ENCODE assay signal across 18 cellular contexts in the genomic region with DNA sequence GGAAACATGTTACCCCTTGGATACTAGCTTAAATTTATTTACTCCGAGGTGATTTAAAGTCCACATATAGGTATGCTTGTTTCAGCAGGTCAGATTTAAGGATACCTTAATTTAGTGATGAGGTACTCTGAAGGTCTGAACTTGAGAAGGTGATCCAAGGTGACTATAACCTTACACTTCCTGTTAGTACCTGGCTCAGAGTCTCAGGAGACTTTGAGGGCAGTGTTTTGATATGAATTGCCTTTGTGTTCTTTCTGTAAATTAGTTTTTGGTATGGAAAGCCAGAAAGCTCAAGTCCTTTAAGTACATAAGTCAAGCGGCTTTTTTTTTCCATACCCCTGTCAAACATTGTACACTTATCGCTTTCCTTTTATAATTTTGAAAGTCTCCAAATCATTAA.
A peak's percentile ranks its signal among the peaks of the same experiment; 100 is the strongest.
DNase-seq lines count a peak whose midpoint lies in the region; ATAC-seq and TF ChIP-seq lines count a peak whose summit lies in the region.
"Had no signal": no experiment of that assay in that cellular context is flagged by ENCODE, and none has a peak within 500 bp of the region (broad histone marks: within the 10 kb centered on the region; RNA-seq: fewer than 3 reads in every experiment).

No MANE protein-coding gene starts in this region.

- intact Hi-C loops in Calu3 (cut with micrococcal nuclease; ENCODE audit: unreplicated experiment), result loop anchor here (2.0 to 5.0 kb wide), 4 partner anchors 86 to 1804 kb away; no protein-coding TSS in a partner anchor
- intact Hi-C loops in body of pancreas (cut with DNase I), result no loop called here

- no TSS peak for BruUV-seq in Calu3 (replicated peaks; lab: Mats Ljungman, UMichigan)

- H3K9me3 ChIP-seq in body of pancreas, result no peaks in the 10 kb centered on the region

- peak overlapping the region in 3 of 4 donors; percentile 6 to 83 (median 61) for H3K27ac ChIP-seq in body of pancreas
- H3K27ac ChIP-seq: HL-60, neural progenitor cell had no signal

- no peaks in the 10 kb centered on the region for H3K27me3 Mint-ChIP-seq in Calu3 (ENCODE audit: unreplicated experiment)
- H3K27me3 Mint-ChIP-seq in memory B cell, result no peaks in the 10 kb centered on the region
- H3K27me3 Mint-ChIP-seq: activated CD8-positive, alpha-beta T cell treated with anti-CD3 and anti-CD28 coated beads for 36 hours; activated naive CD8-positive, alpha-beta T cell treated with anti-CD3 and anti-CD28 coated beads for 36 hours; dendritic cell treated with granulocyte-macrophage colony-stimulating factor and Interleukin-4, amounts not matched to agents 40 ng/mL and 50 ng/mL, for 4 days had no signal

- H3K36me3 Mint-ChIP-seq in Calu3 (ENCODE audit: insufficient read depth, unreplicated experiment), result peaks cover 23% of the 10 kb centered on the region
- H3K36me3 Mint-ChIP-seq in memory B cell, result peaks cover 12% of the 10 kb centered on the region

- CTCF ChIA-PET in Calu3 (lab: Charles Lee), result interaction anchor here (0.5 to 2.1 kb wide), 4 partner anchors 11 to 565 kb away, joined by 3 to 22 read pairs (median 5); no protein-coding TSS in a partner anchor

- H3K4me1 ChIP-seq in body of pancreas, result peaks cover 25% of the 10 kb centered on the region

- ATAC-seq in HG03175 (IDR thresholded peaks at IDR 0.05; ENCODE audit: unreplicated experiment) (peak; percentile 23), body of pancreas (no peak), memory B cell (ENCODE audit: low read depth) (peak; percentile 45), HG02840 (IDR thresholded peaks at IDR 0.05; ENCODE audit: low FRiP score, unreplicated experiment) (no peak), GM21423 (IDR thresholded peaks at IDR 0.05; ENCODE audit: unreplicated experiment) (no peak)
- ATAC-seq: activated CD8-positive, alpha-beta T cell treated with anti-CD3 and anti-CD28 coated beads for 36 hours; stimulated activated naive CD8-positive, alpha-beta T cell treated with anti-CD3 and anti-CD28 coated beads, Interleukin-15, Interleukin-2, amounts not matched to agents 100 U/mL and 50 U/mL, for 24 hours had no signal

- TF ChIP-seq CTCF in Calu3 (IDR thresholded peaks at IDR 0.05; ENCODE audit: unreplicated experiment) (no peak), body of pancreas (IDR thresholded peaks at IDR 0.05) (no peak)

- 95 to 97% methylated on average over 3 of the region's 3 CpGs for WGBS in body of pancreas, 2 donors

- H3K9me3 Mint-ChIP-seq in Calu3 (ENCODE audit: low read depth, unreplicated experiment) (peaks cover 8% of the 10 kb centered on the region), memory B cell (peaks cover 5% of the 10 kb centered on the region)

- H3K27me3 ChIP-seq in body of pancreas, result no peaks in the 10 kb centered on the region
- H3K27me3 ChIP-seq: neural progenitor cell had no signal

- peak; percentile 10 for DNase-seq in Calu3
- no peak for DNase-seq in body of pancreas
- no peak for DNase-seq in memory B cell (ENCODE audit: low spot score in 2 of 2)
- no peak for DNase-seq in activated T-cell treated with anti-CD3 and anti-CD28 coated beads, Interleukin-2, amount 50 U/mL, for 1 hour
- no peak for DNase-seq in amniotic stem cell (lab: John Stamatoyannopoulos, UW)
- DNase-seq: activated CD8-positive, alpha-beta T cell treated with anti-CD3 and anti-CD28 coated beads for 36 hours; activated naive CD8-positive, alpha-beta T cell treated with anti-CD3 and anti-CD28 coated beads for 36 hours; activated T-cell treated with anti-CD3 and anti-CD28 coated beads, Interleukin-2, amount 50 U/mL, for 72 hours; CD8-positive, alpha-beta memory T cell; KBM-7; stimulated activated CD4-positive, alpha-beta T cell treated with anti-CD3 and anti-CD28 coated beads, Interleukin-15, amount 100 ng/mL, for 24 hours; stimulated activated naive CD8-positive, alpha-beta T cell treated with anti-CD3 and anti-CD28 coated beads, Interleukin-15, Interleukin-2, amounts not matched to agents 100 U/mL and 50 U/mL, for 24 hours had no signal

- peaks cover 68% of the 10 kb centered on the region for H3K4me1 Mint-ChIP-seq in Calu3 (ENCODE audit: low read depth, unreplicated experiment)
- H3K4me1 Mint-ChIP-seq in memory B cell, result peaks cover 14% of the 10 kb centered on the region
- H3K4me1 Mint-ChIP-seq: activated naive CD8-positive, alpha-beta T cell treated with anti-CD3 and anti-CD28 coated beads for 36 hours; CD8-positive, alpha-beta memory T cell had no signal

- H3K36me3 ChIP-seq in body of pancreas (replicated peaks in 1 of 2; ENCODE audit: insufficient read depth in 1 of 2, low read depth in 2 of 2), result no peaks in the 10 kb centered on the region
- H3K36me3 ChIP-seq: neural progenitor cell had no signal

- H3K4me3 ChIP-seq in body of pancreas, result no peak overlapping the region
- H3K4me3 ChIP-seq: neural progenitor cell had no signal

- no peak for TF ChIP-seq POLR2A in body of pancreas (IDR thresholded peaks at IDR 0.05)

- H3K27ac Mint-ChIP-seq in Calu3 (ENCODE audit: unreplicated experiment) (peak overlapping the region; percentile 97), memory B cell (peak overlapping the region; percentile 90)
- H3K27ac Mint-ChIP-seq: activated CD8-positive, alpha-beta T cell treated with anti-CD3 and anti-CD28 coated beads for 36 hours; activated naive CD8-positive, alpha-beta T cell treated with anti-CD3 and anti-CD28 coated beads for 36 hours; activated T-cell treated with anti-CD3 and anti-CD28 coated beads, Interleukin-2, amount 50 U/mL, for 72 hours; CD8-positive, alpha-beta memory T cell; dendritic cell treated with granulocyte-macrophage colony-stimulating factor and Interleukin-4, amounts not matched to agents 40 ng/mL and 50 ng/mL, for 4 days had no signal

- peak overlapping the region; percentile 53 for H3K4me3 Mint-ChIP-seq in Calu3 (ENCODE audit: low read depth, unreplicated experiment)
- no peak overlapping the region for H3K4me3 Mint-ChIP-seq in memory B cell
- H3K4me3 Mint-ChIP-seq: activated CD8-positive, alpha-beta T cell treated with anti-CD3 and anti-CD28 coated beads for 36 hours; activated naive CD8-positive, alpha-beta T cell treated with anti-CD3 and anti-CD28 coated beads for 36 hours; activated T-cell treated with anti-CD3 and anti-CD28 coated beads, Interleukin-2, amount 50 U/mL, for 72 hours; CD8-positive, alpha-beta memory T cell; dendritic cell treated with granulocyte-macrophage colony-stimulating factor and Interleukin-4, amounts not matched to agents 40 ng/mL and 50 ng/mL, for 4 days; neural progenitor cell had no signal

Comparison
In these comparisons a context has a peak if more than half of its experiments do, and no peak if none do; other contexts are left out.
1. ATAC-seq: peak in HG03175 (single experiment) and memory B cell (single experiment); none in body of pancreas (single experiment), HG02840 (single experiment) and GM21423 (single experiment).